13 cellular contexts compared by ENCODE assay signal in the genomic region with DNA sequence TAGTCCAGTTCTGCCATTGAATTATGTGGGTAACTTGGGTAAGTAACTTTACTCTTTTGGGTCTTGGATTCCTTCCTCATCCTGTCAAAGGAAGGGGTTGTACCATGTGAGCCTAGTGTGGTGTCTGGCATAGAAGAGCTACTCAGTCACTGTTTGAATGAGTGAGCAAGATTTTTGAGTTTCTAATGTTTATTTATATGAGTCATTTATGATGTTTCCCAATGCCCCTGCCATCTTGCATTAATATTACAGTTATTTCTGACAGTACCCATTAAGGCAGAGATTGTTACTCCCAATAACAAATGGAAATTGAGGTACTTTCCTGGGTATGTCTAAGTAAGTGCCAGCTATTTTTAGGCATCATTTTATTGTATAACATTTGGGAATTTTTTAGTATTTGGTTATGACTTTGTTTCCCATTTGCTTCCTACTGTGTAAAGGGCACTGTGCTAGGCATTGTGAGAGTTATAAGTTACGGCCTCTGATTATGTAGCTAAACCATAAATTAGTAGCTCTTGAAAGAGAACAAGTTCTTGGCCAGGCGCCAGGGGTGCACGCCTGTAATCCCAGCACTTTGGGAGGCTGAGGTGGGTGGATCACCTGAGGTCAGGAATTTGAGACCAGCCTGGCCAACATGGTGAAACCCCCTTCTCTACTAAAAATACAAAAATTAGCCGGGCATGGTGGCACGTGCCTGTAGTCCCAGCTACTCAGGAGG. TPM values are rescaled to one million over a fixed set of nuclear protein-coding genes. Genes with fewer than 3 reads are reported as not detected.
DNase-seq lines count a peak whose midpoint lies in the region; ATAC-seq, FAIRE-seq and TF ChIP-seq lines count a peak whose summit lies in the region.
"Had no signal": no experiment of that assay in that cellular context is flagged by ENCODE, and none has a peak within 500 bp of the region (broad histone marks: within the 10 kb centered on the region; RNA-seq: fewer than 3 reads in every experiment).

No MANE protein-coding gene starts in this region.

- no peak overlapping the region for H3K4me3 ChIP-seq in A549
- no peak overlapping the region for H3K4me3 ChIP-seq in HCT116 (replicated peaks in 1 of 2; ENCODE audit: low read depth in 1 of 2, low read length in 2 of 2)
- H3K4me3 ChIP-seq in SK-N-SH (ENCODE audit: low read depth in 2 of 2, low read length in 1 of 2): no peak overlapping the region
- no peak overlapping the region for H3K4me3 ChIP-seq in fibroblast of mammary gland (ENCODE audit: control insufficient read depth, low read depth, low read length)
- H3K4me3 ChIP-seq in upper lobe of left lung: no peak overlapping the region
- H3K4me3 ChIP-seq: uterus had no signal

- TF ChIP-seq EP300 in A549 (IDR thresholded peaks at IDR 0.05) (0 out of 5 replicates have a peak, but pooled peaks of 1 of the 2 experiments have one; percentile 14), SK-N-SH (IDR thresholded peaks at IDR 0.05; ENCODE audit: borderline replicate concordance in 1 of 2, low read depth in 1 of 2, low read length in 1 of 2) (peak in 1 of 2 experiments; percentile 61; a peak in 1 of 4 replicates), upper lobe of left lung (IDR thresholded peaks at IDR 0.05) (no peak)

- POLR2A ChIA-PET in A549 (lab: Yijun Ruan, JAX): interaction anchor here (0.5 to 1.7 kb wide), 4 partner anchors 15 to 52 kb away, joined by 3 to 11 read pairs (median 5); partner anchors contain the start of genes NKIRAS1 and RPL15
- POLR2A ChIA-PET in HCT116 (lab: Charles Lee): interaction anchor here (1.8 kb wide), 1 partner anchor 52 kb away, joined by 6 read pairs; the partner anchor contains the start of genes NKIRAS1 and RPL15
- POLR2A ChIA-PET in SK-N-SH (lab: Yijun Ruan, JAX): no interaction called here

- H3K79me2 ChIP-seq in HCT116 (ENCODE audit: insufficient read depth, low read length): peaks cover 51% of the 10 kb centered on the region
- peaks cover 77% of the 10 kb centered on the region for H3K79me2 ChIP-seq in SK-N-SH (ENCODE audit: insufficient read depth)

- TF ChIP-seq POLR2A in A549 (IDR thresholded peaks at IDR 0.05; ENCODE audit: low read length) (no peak), HCT116 (IDR thresholded peaks at IDR 0.05; ENCODE audit: borderline replicate concordance, extremely low read depth, insufficient read depth, insufficient read length) (no peak), upper lobe of left lung (IDR thresholded peaks at IDR 0.05) (no peak)

- H3K9me3 ChIP-seq in A549 (no peaks in the 10 kb centered on the region), HCT116 (ENCODE audit: control insufficient read depth in 1 of 2, insufficient read depth in 1 of 2, low read depth in 1 of 2, low read length in 2 of 2) (no peaks in the 10 kb centered on the region), SK-N-SH (no peaks in the 10 kb centered on the region), upper lobe of left lung (no peaks in the 10 kb centered on the region)
- H3K9me3 ChIP-seq: uterus had no signal

- H3F3A ChIP-seq in SK-N-SH (replicated peaks; ENCODE audit: insufficient read depth): peaks cover 30% of the 10 kb centered on the region

- no peak for TF ChIP-seq CTCF in A549 (IDR thresholded peaks at IDR 0.05)
- TF ChIP-seq CTCF in HCT116 (IDR thresholded peaks at IDR 0.05 in 2 of 3, conservative IDR thresholded peaks at IDR 0.05 in 1 of 3; ENCODE audit: borderline replicate concordance in 1 of 3, insufficient read depth in 1 of 3, low read depth in 2 of 3, low read length in 2 of 3): no peak
- TF ChIP-seq CTCF in SK-N-SH (IDR thresholded peaks at IDR 0.05): no peak
- no peak for TF ChIP-seq CTCF in fibroblast of mammary gland (conservative IDR thresholded peaks at IDR 0.05; ENCODE audit: control insufficient read depth, insufficient read depth, low read depth, low read length)
- TF ChIP-seq CTCF in Calu3 (IDR thresholded peaks at IDR 0.05; ENCODE audit: unreplicated experiment): no peak
- no peak for TF ChIP-seq CTCF in upper lobe of left lung (IDR thresholded peaks at IDR 0.05)
- TF ChIP-seq CTCF in nephron progenitor cell (IDR thresholded peaks at IDR 0.05): no peak

- H3K4me1 Mint-ChIP-seq in Calu3 (ENCODE audit: low read depth, unreplicated experiment): peaks cover 12% of the 10 kb centered on the region
- no peaks in the 10 kb centered on the region for H3K4me1 Mint-ChIP-seq in nephron progenitor cell

- H3K9me2 ChIP-seq in HCT116 (ENCODE audit: insufficient read depth) (no peaks in the 10 kb centered on the region), SK-N-SH (no peaks in the 10 kb centered on the region)

- no peak overlapping the region for H2AFZ ChIP-seq in HCT116 (ENCODE audit: low read depth, low read length, poor library complexity, severe bottlenecking)
- H2AFZ ChIP-seq in SK-N-SH (ENCODE audit: low read depth): no peak overlapping the region

- H3K9me3 Mint-ChIP-seq in Calu3 (ENCODE audit: low read depth, unreplicated experiment) (no peaks in the 10 kb centered on the region), nephron progenitor cell (no peaks in the 10 kb centered on the region)

- no peak overlapping the region for H3K4me3 Mint-ChIP-seq in Calu3 (ENCODE audit: low read depth, unreplicated experiment)
- no peak overlapping the region for H3K4me3 Mint-ChIP-seq in nephron progenitor cell

- H3K4me1 ChIP-seq in A549: peaks cover 25% of the 10 kb centered on the region
- peaks cover 4 to 10% of the 10 kb centered on the region in 2 experiments; a peak in 3 of 4 replicates for H3K4me1 ChIP-seq in HCT116 (ENCODE audit: control insufficient read depth in 1 of 2, insufficient read depth in 2 of 2, low read length in 2 of 2)
- peaks cover 2 to 18% of the 10 kb centered on the region in 2 experiments; a peak in 3 of 4 replicates for H3K4me1 ChIP-seq in SK-N-SH (ENCODE audit: control insufficient read depth in 1 of 2, insufficient read depth in 2 of 2, low read depth in 1 of 2, low read length in 1 of 2)
- H3K4me1 ChIP-seq in upper lobe of left lung: peaks cover 0 to 6% (median 0%) of the 10 kb centered on the region in 4 donors

- no peak overlapping the region for H3K27ac Mint-ChIP-seq in Calu3 (ENCODE audit: unreplicated experiment)
- H3K27ac Mint-ChIP-seq in nephron progenitor cell: no peak overlapping the region

- H3K4me2 ChIP-seq in A549: peak overlapping the region; percentile 49
- H3K4me2 ChIP-seq in HCT116 (ENCODE audit: low read length): no peak overlapping the region
- H3K4me2 ChIP-seq in SK-N-SH: no peak overlapping the region; the same call in 1 of the 2 replicates

- intact Hi-C loops in HCT116 (cut with micrococcal nuclease) (no loop called here), Calu3 (cut with micrococcal nuclease; ENCODE audit: unreplicated experiment) (no loop called here)

- H3K27me3 ChIP-seq in HCT116 (ENCODE audit: insufficient read depth, low read length): no peaks in the 10 kb centered on the region
- no peaks in the 10 kb centered on the region for H3K27me3 ChIP-seq in SK-N-SH (ENCODE audit: insufficient read depth)
- no peaks in the 10 kb centered on the region for H3K27me3 ChIP-seq in upper lobe of left lung
- H3K27me3 ChIP-seq: uterus had no signal

- H3K36me3 ChIP-seq in HCT116 (ENCODE audit: control insufficient read depth in 1 of 2, insufficient read depth in 2 of 2, low read length in 2 of 2) (peaks cover 16 to 22% of the 10 kb centered on the region in 2 experiments; a peak in 3 of 4 replicates), SK-N-SH (replicated peaks in 1 of 2; ENCODE audit: control insufficient read depth in 1 of 2, insufficient read depth in 2 of 2, low read length in 1 of 2) (peaks cover 35 to 81% of the 10 kb centered on the region in 2 experiments), upper lobe of left lung (peaks cover 3 to 57% (median 7%) of the 10 kb centered on the region in 4 donors)
- H3K36me3 ChIP-seq: uterus had no signal

- H3K36me3 Mint-ChIP-seq in Calu3 (ENCODE audit: insufficient read depth, unreplicated experiment) (peaks cover 16% of the 10 kb centered on the region), nephron progenitor cell (ENCODE audit: low read depth) (peaks cover 51% of the 10 kb centered on the region)

- H4K20me1 ChIP-seq in HCT116 (ENCODE audit: insufficient read depth): 0 out of 2 replicates have a peak, but pooled peaks cover 4% of the 10 kb centered on the region
- peaks cover 63% of the 10 kb centered on the region for H4K20me1 ChIP-seq in SK-N-SH (ENCODE audit: insufficient read depth)

- BruUV-seq in HCT116 (replicated peaks; lab: Mats Ljungman, UMichigan) (TSS peak; percentile 7), Calu3 (replicated peaks; lab: Mats Ljungman, UMichigan) (no TSS peak)

- H3K9ac ChIP-seq in HCT116 (ENCODE audit: low read length) (no peak overlapping the region), SK-N-SH (no peak overlapping the region)

- TF ChIP-seq RAD21 in A549 (conservative IDR thresholded peaks at IDR 0.05 in 1 of 2, IDR thresholded peaks at IDR 0.05 in 1 of 2) (no peak), HCT116 (IDR thresholded peaks at IDR 0.05; ENCODE audit: low read depth) (no peak), SK-N-SH (IDR thresholded peaks at IDR 0.05; ENCODE audit: low read length) (no peak)

- DNase-seq in A549 (ENCODE audit: low read depth in 1 of 2, low spot score in 1 of 2) (peak; percentile 40 to 60), HCT116 (ENCODE audit: low read depth, low spot score) (no peak), SK-N-SH (no peak), fibroblast of mammary gland (ENCODE audit: low read depth) (peak; percentile 82), Calu3 (no peak), upper lobe of left lung (no peak), nephron progenitor cell (no peak)
- DNase-seq: activated CD4-positive, CD25-positive, alpha-beta regulatory T cell; NCI-H1694; NK-92 treated with Interleukin-12 subunit alpha and Interleukin-12 subunit beta, amount 100 ng/mL, for 24 hours; uterus had no signal

- RAD21 ChIA-PET in HCT116 (lab: Charles Lee; ENCODE audit: low non-redundant PET in 1 of 2, low total read pairs in 2 of 2, uncharacterized antibody in 2 of 2, unreplicated experiment in 2 of 2): no interaction called here

- WGBS in A549 (ENCODE audit: missing lambda C conversion rate): 89% methylated on average over 5 of the region's 5 CpGs
- WGBS in SK-N-SH (ENCODE audit: low lambda C conversion rate): 89% methylated on average over 5 of the region's 5 CpGs
- WGBS in upper lobe of left lung, 2 donors: 78 to 90% methylated on average over 5 of the region's 5 CpGs

- H3K27ac ChIP-seq in A549 (peak overlapping the region; percentile 28 to 43; a peak in 4 of 6 replicates), HCT116 (ENCODE audit: low read depth, low read length) (no peak overlapping the region), SK-N-SH (ENCODE audit: low read depth in 2 of 2, low read length in 1 of 2) (peak overlapping the region in 1 of 2 experiments; percentile 64; a peak in 2 of 4 replicates), upper lobe of left lung (no peak overlapping the region)
- H3K27ac ChIP-seq: uterus had no signal

- FAIRE-seq in A549 (lab: Jason Lieb, UNC): peak; percentile 43
- FAIRE-seq: HepG2 had no signal

- ATAC-seq in A549: peak; percentile 76 to 78
- ATAC-seq in HCT116: no peak
- no peak for ATAC-seq in upper lobe of left lung (ENCODE audit: low FRiP score in 2 of 2)
- ATAC-seq in HG03025 (IDR thresholded peaks at IDR 0.05; ENCODE audit: low FRiP score, unreplicated experiment): no peak
- ATAC-seq: HepG2 had no signal

- H3K27me3 Mint-ChIP-seq in Calu3 (ENCODE audit: unreplicated experiment) (no peaks in the 10 kb centered on the region), nephron progenitor cell (ENCODE audit: low read depth, poor library complexity) (no peaks in the 10 kb centered on the region)

- CTCF ChIA-PET in A549 (lab: Yijun Ruan, JAX): interaction anchor here (0.8 to 1.8 kb wide), 5 partner anchors 13 to 80 kb away, joined by 3 to 6 read pairs (median 3); no protein-coding TSS in a partner anchor
- CTCF ChIA-PET in HCT116 (lab: Charles Lee): no interaction called here
- CTCF ChIA-PET in SK-N-SH (lab: Yijun Ruan, JAX): no interaction called here
- CTCF ChIA-PET in Calu3 (lab: Charles Lee): interaction anchor here (0.5 to 1.7 kb wide), 4 partner anchors 22 to 967 kb away, joined by 3 to 4 read pairs (median 3); no protein-coding TSS in a partner anchor

RNA-seq across cellular contexts. Expression of gene NR1D2, which starts 23.5 kb away (rescaled TPM):
- polyA plus RNA-seq in A549 (2011; rRNA removed): 18.5 and 18.6 TPM in 2 replicates
- polyA plus RNA-seq in A549 (2012; cell fraction: cytosol; rRNA removed): 2.6 and 3.1 TPM in 2 replicates
- 1.2 and 1.9 TPM in 2 replicates for polyA plus RNA-seq in A549 (2012; cell fraction: nucleus; rRNA removed)
- polyA plus RNA-seq in A549 (2017; fragmentation: RNase III; extraction: RNeasy Plus Mini Kit Qiagen cat#74134 plus additional on column Dnase treatment): 7.2 to 8.1 TPM (median 7.4 TPM) in 3 replicates
- polyA minus RNA-seq in A549 (2011; rRNA and poly(A)+ RNA removed): 15.4 and 18.7 TPM in 2 replicates
- total RNA-seq in HCT116 (2021; ENCODE audit: unreplicated experiment): 60.9 TPM
- polyA plus RNA-seq in HCT116 (2012): 29.7 and 33.9 TPM in 2 replicates
- 12.0 and 15.4 TPM in 2 replicates for polyA plus RNA-seq in SK-N-SH (2012; rRNA removed)
- polyA plus RNA-seq in SK-N-SH (2012; cell fraction: cytosol; rRNA removed): 18.3 and 18.5 TPM in 2 replicates
- polyA plus RNA-seq in SK-N-SH (2012; cell fraction: nucleus; rRNA removed): 4.3 and 10.0 TPM in 2 replicates
- total RNA-seq in Calu3 (2022): 15.8 and 18.9 TPM in 2 replicates
- total RNA-seq in upper lobe of left lung: 10 to 100 TPM; 19.6 to 52.4 (median 38.9) TPM

RNA-seq across cellular contexts. Expression of gene RPL15, which starts 51.7 kb away (rescaled TPM):
- polyA plus RNA-seq in A549 (2011; rRNA removed): 2,933 and 3,149 TPM in 2 replicates
- polyA plus RNA-seq in A549 (2012; cell fraction: cytosol; rRNA removed): 4,919 and 4,999 TPM in 2 replicates
- polyA plus RNA-seq in A549 (2012; cell fraction: nucleus; rRNA removed): 2,649 and 2,666 TPM in 2 replicates
- 2,088 to 2,178 TPM (median 2,158 TPM) in 3 replicates for polyA plus RNA-seq in A549 (2017; fragmentation: RNase III; extraction: RNeasy Plus Mini Kit Qiagen cat#74134 plus additional on column Dnase treatment)
- 1,758 and 1,776 TPM in 2 replicates for polyA minus RNA-seq in A549 (2011; rRNA and poly(A)+ RNA removed)
- 2,177 TPM for total RNA-seq in HCT116 (2021; ENCODE audit: unreplicated experiment)
- polyA plus RNA-seq in HCT116 (2012): 3,201 and 3,342 TPM in 2 replicates
- polyA plus RNA-seq in SK-N-SH (2012; rRNA removed): 4,623 and 5,582 TPM in 2 replicates
- 4,989 and 5,704 TPM in 2 replicates for polyA plus RNA-seq in SK-N-SH (2012; cell fraction: cytosol; rRNA removed)
- polyA plus RNA-seq in SK-N-SH (2012; cell fraction: nucleus; rRNA removed): 1,488 and 1,754 TPM in 2 replicates
- 1,190 and 1,430 TPM in 2 replicates for total RNA-seq in Calu3 (2022)
- 1,000 to 10,000 TPM in 4 of 6 donors, 100 to 1,000 TPM in 2; 326 to 1,968 (median 1,284) TPM for total RNA-seq in upper lobe of left lung

RNA-seq across cellular contexts. Expression of gene NKIRAS1, which starts 51.8 kb away (rescaled TPM):
- polyA plus RNA-seq in A549 (2011; rRNA removed): 12.2 and 16.8 TPM in 2 replicates
- 3.3 and 3.7 TPM in 2 replicates for polyA plus RNA-seq in A549 (2012; cell fraction: cytosol; rRNA removed)
- 1.6 and 2.7 TPM in 2 replicates for polyA plus RNA-seq in A549 (2012; cell fraction: nucleus; rRNA removed)
- polyA plus RNA-seq in A549 (2017; fragmentation: RNase III; extraction: RNeasy Plus Mini Kit Qiagen cat#74134 plus additional on column Dnase treatment): 13.8 to 15.5 TPM (median 14.8 TPM) in 3 replicates
- 4.0 and 4.2 TPM in 2 replicates for polyA minus RNA-seq in A549 (2011; rRNA and poly(A)+ RNA removed)
- 12.0 TPM for total RNA-seq in HCT116 (2021; ENCODE audit: unreplicated experiment)
- polyA plus RNA-seq in HCT116 (2012): 4.7 and 7.0 TPM in 2 replicates
- polyA plus RNA-seq in SK-N-SH (2012; rRNA removed): 8.1 and 10.6 TPM in 2 replicates
- 12.1 and 17.0 TPM in 2 replicates for polyA plus RNA-seq in SK-N-SH (2012; cell fraction: cytosol; rRNA removed)
- 5.6 and 7.1 TPM in 2 replicates for polyA plus RNA-seq in SK-N-SH (2012; cell fraction: nucleus; rRNA removed)
- total RNA-seq in Calu3 (2022): 7.5 and 7.7 TPM in 2 replicates
- total RNA-seq in upper lobe of left lung: 10 to 100 TPM in 3 of 6 donors, 1 to 10 TPM in 3; 3.1 to 18.0 (median 9.1) TPM

Comparison
In these comparisons a context has a peak if more than half of its experiments do, and no peak if none do; other contexts are left out.
1. ATAC-seq: peak in A549 (2 of 2); none in HCT116 (single experiment), upper lobe of left lung (0 of 2) and HG03025 (single experiment).
2. DNase-seq: peak in A549 (2 of 2) and fibroblast of mammary gland (single experiment); none in HCT116 (single experiment), SK-N-SH (single experiment), Calu3 (single experiment), upper lobe of left lung (0 of 2) and nephron progenitor cell (single experiment).
3. H3K27ac ChIP-seq: peak in A549 (2 of 2); none in HCT116 (single experiment) and upper lobe of left lung (0 of 4).
4. CTCF ChIA-PET loops: an anchor here in A549 (0.8 to 1.8 kb wide) and Calu3 (0.5 to 1.7 kb wide); none called in HCT116 and SK-N-SH.
5. Of the 12 proteins assayed by ChIP-seq in both A549 and SK-N-SH: peak only in A549: none; only in SK-N-SH: MAX and PBX3; in both: FOSL2; in neither: 8; mixed calls (peak in some experiments, not most) for 1.